23 cellular contexts compared by ENCODE assay signal in the genomic region with DNA sequence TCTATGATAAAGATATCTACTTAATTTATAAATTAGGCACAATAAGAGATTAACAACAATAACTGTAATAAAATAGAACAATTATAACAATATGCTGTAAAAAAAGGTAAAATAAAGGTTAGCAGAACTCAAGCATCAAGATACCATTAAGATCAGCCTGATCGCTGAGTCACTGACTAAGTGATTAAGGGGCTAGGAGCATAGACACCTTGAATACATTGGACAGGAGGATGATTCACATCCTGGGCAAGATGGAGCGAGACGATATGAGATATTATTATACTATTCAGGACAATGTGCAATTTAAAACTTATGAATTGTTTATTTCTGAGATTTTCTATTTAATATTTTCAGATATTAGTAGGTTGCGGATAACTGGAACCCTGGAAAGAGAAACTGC.
DNase-seq lines count a peak whose midpoint lies in the region; ATAC-seq, FAIRE-seq and TF ChIP-seq lines count a peak whose summit lies in the region.
"Had no signal": no experiment of that assay in that cellular context is flagged by ENCODE, and none has a peak within 500 bp of the region (broad histone marks: within the 10 kb centered on the region; RNA-seq: fewer than 3 reads in every experiment).

No MANE protein-coding gene starts in this region.

- no peak overlapping the region for H3T11ph ChIP-seq in H9 (ENCODE audit: low read length)

- FAIRE-seq in HTR-8/SVneo (lab: Jason Lieb, UNC), result no peak
- FAIRE-seq: A204.1, H1 had no signal

- 23% methylated on average over 4 of the region's 4 CpGs for WGBS in mammary epithelial cell (ENCODE audit: low coverage, missing lambda C conversion rate)
- no CpG with 5 or more reads among the region's 4 CpGs for WGBS in H9 (ENCODE audit: extremely low coverage, insufficient read length, low lambda C conversion rate)

- H3K9ac ChIP-seq in PC-3 (ENCODE audit: low read length) (no peak overlapping the region), mammary epithelial cell (ENCODE audit: insufficient read depth, low read length) (no peak overlapping the region), H9 (ENCODE audit: extremely low read depth, insufficient read length, low read length) (no peak overlapping the region)

- no peaks in the 10 kb centered on the region for H3K27me3 Mint-ChIP-seq in H9 (ENCODE audit: low read depth)
- H3K27me3 Mint-ChIP-seq: CD4-positive, CD25-positive, alpha-beta regulatory T cell had no signal

- H3K23ac ChIP-seq in H9 (ENCODE audit: insufficient read length, low read depth, low read length), result no peak overlapping the region

- H3K14ac ChIP-seq in H9 (ENCODE audit: insufficient read depth, low read length), result no peak overlapping the region

- peaks cover 33% of the 10 kb centered on the region for H3K4me1 ChIP-seq in PC-3 (ENCODE audit: insufficient read depth, low read length)
- H3K4me1 ChIP-seq in mammary epithelial cell (ENCODE audit: insufficient read depth, low read length), result peaks cover 36% of the 10 kb centered on the region
- no peaks in the 10 kb centered on the region for H3K4me1 ChIP-seq in H9 (ENCODE audit: insufficient read depth, low read length)
- H3K4me1 ChIP-seq: BE2C, Peyer's patch had no signal

- H3K27ac ChIP-seq in PC-3 (ENCODE audit: low read length), result no peak overlapping the region
- H3K27ac ChIP-seq in mammary epithelial cell (ENCODE audit: insufficient read depth, low read depth, low read length), result no peak overlapping the region
- H3K27ac ChIP-seq in WERI-Rb-1, result no peak overlapping the region
- no peak overlapping the region for H3K27ac ChIP-seq in H9 (ENCODE audit: insufficient read length, low read depth, low read length)
- H3K27ac ChIP-seq: Peyer's patch, SK-N-MC had no signal

- no peaks in the 10 kb centered on the region for H3K79me2 ChIP-seq in PC-3 (ENCODE audit: low read length)
- H3K79me2 ChIP-seq in mammary epithelial cell (ENCODE audit: insufficient read depth, low read length), result no peaks in the 10 kb centered on the region
- no peaks in the 10 kb centered on the region for H3K79me2 ChIP-seq in H9 (ENCODE audit: insufficient read depth, low read length)

- H3K4me3 Mint-ChIP-seq in H9, result no peak overlapping the region
- H3K4me3 Mint-ChIP-seq: CD4-positive, CD25-positive, alpha-beta regulatory T cell had no signal

- no peak overlapping the region for H2BK15ac ChIP-seq in H9 (ENCODE audit: low read depth, low read length)

- TF ChIP-seq CTCF in PC-3 (conservative IDR thresholded peaks at IDR 0.05; ENCODE audit: low read depth, low read length), result no peak
- TF ChIP-seq CTCF in mammary epithelial cell (conservative IDR thresholded peaks at IDR 0.05 in 1 of 2, IDR thresholded peaks at IDR 0.05 in 1 of 2; ENCODE audit: extremely low read depth in 1 of 2, insufficient read depth in 1 of 2, low read depth in 1 of 2, low read length in 2 of 2), result no peak
- TF ChIP-seq CTCF in WERI-Rb-1 (IDR thresholded peaks at IDR 0.05; ENCODE audit: low read depth, low read length), result no peak
- TF ChIP-seq CTCF in H9 (conservative IDR thresholded peaks at IDR 0.05), result no peak

- H3K9me3 ChIP-seq in PC-3 (ENCODE audit: low read length), result no peaks in the 10 kb centered on the region
- no peaks in the 10 kb centered on the region for H3K9me3 ChIP-seq in mammary epithelial cell (replicated peaks; ENCODE audit: insufficient read depth, low read length)
- H3K9me3 ChIP-seq in WERI-Rb-1 (ENCODE audit: severe bottlenecking), result no peaks in the 10 kb centered on the region
- H3K9me3 ChIP-seq in H9 (ENCODE audit: control insufficient read depth, low read depth, low read length), result no peaks in the 10 kb centered on the region
- H3K9me3 ChIP-seq: BE2C, Peyer's patch had no signal

- no peak overlapping the region for H4K8ac ChIP-seq in H9 (replicated peaks; ENCODE audit: insufficient read length, low read depth, low read length)

- H3K4me1 Mint-ChIP-seq in H9, result peaks cover 0 to 9% of the 10 kb centered on the region in 2 experiments; a peak in 2 of 4 replicates
- H3K4me1 Mint-ChIP-seq: CD4-positive, CD25-positive, alpha-beta regulatory T cell had no signal

- no peak overlapping the region for H2AK5ac ChIP-seq in H9 (ENCODE audit: insufficient read length, low read length)

- no peak overlapping the region for H3K56ac ChIP-seq in H9 (ENCODE audit: insufficient read length, low read depth, low read length)

- H2BK5ac ChIP-seq in H9 (ENCODE audit: insufficient read length, low read length), result no peak overlapping the region

- H3K18ac ChIP-seq in H9 (ENCODE audit: insufficient read length, low read depth, low read length), result no peak overlapping the region

- POLR2A ChIA-PET in PC-3 (lab: Charles Lee; ENCODE audit: unreplicated experiment), result no interaction called here

- no peak overlapping the region for H2BK12ac ChIP-seq in H9 (ENCODE audit: insufficient read length, low read depth, low read length)

- H3K4ac ChIP-seq in H9 (ENCODE audit: low read depth, low read length), result no peak overlapping the region

- no peak overlapping the region for H2BK120ac ChIP-seq in H9 (ENCODE audit: low read depth, low read length, poor library complexity, severe bottlenecking)

- dilution Hi-C loops in mammary epithelial cell (cut with HindIII; ENCODE audit: low sequenced_read_pairs), result no loop called here

- H3K36me3 Mint-ChIP-seq in H9 (ENCODE audit: insufficient read depth in 1 of 3, low read depth in 3 of 3), result no peaks in the 10 kb centered on the region; a peak in 1 of 7 replicates
- H3K36me3 Mint-ChIP-seq: CD4-positive, CD25-positive, alpha-beta regulatory T cell had no signal

- H2BK20ac ChIP-seq in H9 (ENCODE audit: low read depth, low read length, poor library complexity, severe bottlenecking), result no peak overlapping the region

- no peaks in the 10 kb centered on the region for H3K79me1 ChIP-seq in H9 (ENCODE audit: insufficient read depth, low read depth, low read length, poor library complexity, severe bottlenecking)

- DNase-seq in Daoy (ENCODE audit: low read depth) (peak; percentile 25), PC-3 (peak; percentile 73), mammary epithelial cell (peak; percentile 82), glomerular visceral epithelial cell (ENCODE audit: extremely low spot score) (peak; percentile 15), superior temporal gyrus (ENCODE audit: extremely low spot score) (no peak), HTR-8/SVneo (ENCODE audit: insufficient read length, low spot score) (no peak), WERI-Rb-1 (no peak), H9 (no peak)
- DNase-seq: BE2C; CD4-positive, CD25-positive, alpha-beta regulatory T cell; COR-L47; DMS 273 treated with DMSO at 0.1 percent for 48 hours; DND-41; GDM1; IMR-90; MM.1S; NCI-H1092 treated with DMSO at 0.1 percent for 48 hours; NCI-H2081 treated with DMSO at 0.1 percent for 48 hours; Peyer's patch; SHP77 had no signal

- no TSS peak for BruUV-seq in PC-3 (replicated peaks; lab: Mats Ljungman, UMichigan)
- BruUV-seq in mammary epithelial cell (replicated peaks; lab: Mats Ljungman, UMichigan), result no TSS peak

- H3K4me2 ChIP-seq in PC-3 (ENCODE audit: low read length) (peak overlapping the region; percentile 34), mammary epithelial cell (ENCODE audit: insufficient read depth, low read depth, low read length) (peak overlapping the region; percentile 41), H9 (ENCODE audit: insufficient read depth, insufficient read length, low read length) (no peak overlapping the region)

- H3K27me3 ChIP-seq in PC-3 (ENCODE audit: low read length), result no peaks in the 10 kb centered on the region
- no peaks in the 10 kb centered on the region for H3K27me3 ChIP-seq in mammary epithelial cell (ENCODE audit: insufficient read depth, low read length)
- H3K27me3 ChIP-seq in WERI-Rb-1 (ENCODE audit: insufficient read depth, low read depth, severe bottlenecking), result no peaks in the 10 kb centered on the region
- H3K27me3 ChIP-seq in H9 (ENCODE audit: insufficient read depth, low read length), result no peaks in the 10 kb centered on the region
- H3K27me3 ChIP-seq: BE2C, Peyer's patch had no signal

- no peaks in the 10 kb centered on the region for H3K9me3 Mint-ChIP-seq in H9

- H2AFZ ChIP-seq in PC-3 (ENCODE audit: low read length) (no peak overlapping the region), mammary epithelial cell (ENCODE audit: low read depth, low read length) (no peak overlapping the region), H9 (ENCODE audit: low read length) (no peak overlapping the region)

- no peak overlapping the region for H4K5ac ChIP-seq in H9 (ENCODE audit: insufficient read length, low read depth, low read length)

- CTCF ChIA-PET in PC-3 (lab: Charles Lee), result no interaction called here
- CTCF ChIA-PET in mammary epithelial cell (lab: Charles Lee; ENCODE audit: low non-redundant PET), result no interaction called here

- H3K23me2 ChIP-seq in H9 (ENCODE audit: insufficient read length, low read depth, low read length, poor library complexity, severe bottlenecking), result no peaks in the 10 kb centered on the region

- no peaks in the 10 kb centered on the region for H3K9me2 ChIP-seq in PC-3 (replicated peaks; ENCODE audit: low read length)

- intact Hi-C loops in PC-3 (cut with micrococcal nuclease) (no loop called here), mammary epithelial cell (cut with micrococcal nuclease) (no loop called here)

- H4K91ac ChIP-seq in H9 (ENCODE audit: insufficient read length, low read depth, low read length), result no peak overlapping the region

- H3K4me3 ChIP-seq in PC-3 (ENCODE audit: low read length) (no peak overlapping the region), mammary epithelial cell (replicated peaks in 1 of 3; ENCODE audit: insufficient read depth in 1 of 3, low read depth in 2 of 3, low read length in 3 of 3) (no peak overlapping the region), WERI-Rb-1 (ENCODE audit: low read depth, low read length) (no peak overlapping the region)
- H3K4me3 ChIP-seq: Peyer's patch, SK-N-MC had no signal

- in situ Hi-C loops in mammary epithelial cell (cut with MboI; ENCODE audit: low sequenced_read_pairs in 2 of 2), result no loop called here

- H3K27ac Mint-ChIP-seq in H9, result no peak overlapping the region
- H3K27ac Mint-ChIP-seq: CD4-positive, CD25-positive, alpha-beta regulatory T cell had no signal

- no peaks in the 10 kb centered on the region for H4K20me1 ChIP-seq in PC-3 (ENCODE audit: low read length)
- H4K20me1 ChIP-seq in mammary epithelial cell (ENCODE audit: insufficient read depth, low read length), result no peaks in the 10 kb centered on the region
- no peaks in the 10 kb centered on the region for H4K20me1 ChIP-seq in H9 (ENCODE audit: control insufficient read depth, insufficient read depth, insufficient read length)

- peak; percentile 71 for ATAC-seq in PC-3

- H3K36me3 ChIP-seq in PC-3 (ENCODE audit: low read depth, low read length), result no peaks in the 10 kb centered on the region
- no peaks in the 10 kb centered on the region for H3K36me3 ChIP-seq in mammary epithelial cell (ENCODE audit: insufficient read depth, low read length)
- H3K36me3 ChIP-seq in WERI-Rb-1, result no peaks in the 10 kb centered on the region
- H3K36me3 ChIP-seq: BE2C, Peyer's patch had no signal

- no peaks in the 10 kb centered on the region for H3F3A ChIP-seq in PC-3 (ENCODE audit: low read length, unreplicated experiment)

Comparison
In these comparisons a context has a peak if more than half of its experiments do, and no peak if none do; other contexts are left out.
1. DNase-seq: peak in Daoy (single experiment), PC-3 (single experiment), mammary epithelial cell (single experiment) and glomerular visceral epithelial cell (single experiment); none in superior temporal gyrus (single experiment), HTR-8/SVneo (single experiment), WERI-Rb-1 (single experiment) and H9 (single experiment).